In genomic region chr20:59149678-59150504, GRCh38 we compare ENCODE assay signal across 12 cellular contexts. TPM values are rescaled to one million over a fixed set of nuclear protein-coding genes. Genes with fewer than 3 reads are reported as not detected.
DNase-seq lines count a peak whose midpoint lies in the region; ATAC-seq, FAIRE-seq and TF ChIP-seq lines count a peak whose summit lies in the region.
"Had no signal": no experiment of that assay in that cellular context is flagged by ENCODE, and none has a peak within 500 bp of the region (broad histone marks: within the 10 kb centered on the region; RNA-seq: fewer than 3 reads in every experiment).

No MANE protein-coding gene starts in this region.

- H3K4me3 Mint-ChIP-seq in natural killer cell treated with Interleukin-12 subunit alpha and Interleukin-12 subunit beta and Interleukin-15 and Interleukin-18, amount 100 ng/mL, for 72 hours: peak overlapping the region; percentile 80
- H3K4me3 Mint-ChIP-seq: brain had no signal

- H2AFZ ChIP-seq in HepG2 (ENCODE audit: low read length): no peak overlapping the region

- 56% methylated on average over 18 of the region's 18 CpGs for WGBS in liver
- 19% methylated on average over 16 of the region's 18 CpGs for WGBS in HepG2 (ENCODE audit: low lambda C conversion rate)

- H3K9me3 ChIP-seq in liver (ENCODE audit: control insufficient read depth in 4 of 4, low read length in 3 of 4) (no peaks in the 10 kb centered on the region), HepG2 (ENCODE audit: low read length) (no peaks in the 10 kb centered on the region)
- H3K9me3 ChIP-seq: vagina had no signal

- H3K4me2 ChIP-seq in HepG2 (ENCODE audit: low read depth, low read length): no peak overlapping the region

- no peak for FAIRE-seq in HepG2 (lab: Jason Lieb, UNC)

- H3K79me2 ChIP-seq in HepG2 (ENCODE audit: insufficient read depth, low read length): no peaks in the 10 kb centered on the region

- H3K4me1 ChIP-seq in liver (ENCODE audit: control insufficient read depth in 4 of 4, insufficient read depth in 4 of 4, low read length in 3 of 4) (peaks cover 0 to 4% (median 1%) of the 10 kb centered on the region in 4 donors), HepG2 (ENCODE audit: insufficient read depth, low read length) (no peaks in the 10 kb centered on the region)

- no peak overlapping the region for H3K4me3 ChIP-seq in liver (ENCODE audit: low read depth in 1 of 3, low read length in 3 of 3)
- H3K4me3 ChIP-seq in HepG2 (replicated peaks in 1 of 3; ENCODE audit: insufficient read depth in 1 of 3, low read depth in 2 of 3, low read length in 3 of 3): no peak overlapping the region
- H3K4me3 ChIP-seq: vagina had no signal

- H3K9ac ChIP-seq in liver (ENCODE audit: low read depth in 1 of 2, low read length in 2 of 2): no peak overlapping the region
- no peak overlapping the region for H3K9ac ChIP-seq in HepG2 (ENCODE audit: insufficient read depth, low read depth, low read length)

- ATAC-seq in HepG2: no peak
- peak; percentile 77 to 88 for ATAC-seq in natural killer cell treated with Interleukin-12 subunit alpha and Interleukin-12 subunit beta and Interleukin-15 and Interleukin-18, amount 100 ng/mL, for 72 hours
- no peak for ATAC-seq in GM21825 (IDR thresholded peaks at IDR 0.05; ENCODE audit: unreplicated experiment)
- no peak for ATAC-seq in GM21367 (IDR thresholded peaks at IDR 0.05; ENCODE audit: unreplicated experiment)

- H3K27me3 ChIP-seq in liver (ENCODE audit: control insufficient read depth in 4 of 4, insufficient read depth in 4 of 4, low read length in 3 of 4) (no peaks in the 10 kb centered on the region), HepG2 (ENCODE audit: control insufficient read depth in 1 of 2, insufficient read depth in 2 of 2, low read length in 2 of 2) (peaks cover 2 to 61% of the 10 kb centered on the region in 2 experiments; a peak in 3 of 5 replicates)
- H3K27me3 ChIP-seq: vagina had no signal

- TF ChIP-seq EP300 in HepG2 (IDR thresholded peaks at IDR 0.05; ENCODE audit: low read depth in 2 of 2, low read length in 2 of 2) (no peak), HepG2 (CRISPR knock-in tag; IDR thresholded peaks at IDR 0.05; ENCODE audit: borderline replicate concordance) (no peak)

- intact Hi-C loops in HepG2 (cut with micrococcal nuclease; ENCODE audit: unreplicated experiment): no loop called here

- peak overlapping the region; percentile 62 to 77 for H3K27ac Mint-ChIP-seq in natural killer cell treated with Interleukin-12 subunit alpha and Interleukin-12 subunit beta and Interleukin-15 and Interleukin-18, amount 100 ng/mL, for 72 hours

- H4K20me1 ChIP-seq in HepG2 (ENCODE audit: insufficient read depth, low read length): peaks cover 3% of the 10 kb centered on the region; the same call in 1 of the 2 replicates

- POLR2A ChIA-PET in HepG2 (lab: Yijun Ruan, JAX): no interaction called here

- TF ChIP-seq RAD21 in liver (IDR thresholded peaks at IDR 0.05) (no peak), HepG2 (CRISPR knock-in tag; IDR thresholded peaks at IDR 0.05) (no peak)

- H3K9me3 Mint-ChIP-seq in natural killer cell treated with Interleukin-12 subunit alpha and Interleukin-12 subunit beta and Interleukin-15 and Interleukin-18, amount 100 ng/mL, for 72 hours: no peaks in the 10 kb centered on the region

- in situ Hi-C loops in HepG2 (cut with HindIII; ENCODE audit: extremely low pct_ligation_motif_present, low pct_unique_long_range_greater_than_20kb): no loop called here

- DNase-seq in HepG2 (ENCODE audit: low spot score) (no peak), activated gamma-delta T cell treated with Interleukin-2 at 50 U/mL for 16 hours (peak; percentile 72), hypothalamus (lab: John Stamatoyannopoulos, UW) (no peak), SIG-M5 (lab: John Stamatoyannopoulos, UW) (no peak)
- DNase-seq in natural killer cell treated with Interleukin-12 subunit alpha and Interleukin-12 subunit beta and Interleukin-15 and Interleukin-18, amount 100 ng/mL, for 72 hours (ENCODE audit: low spot score): peak; percentile 73
- DNase-seq: NCI-H2029 had no signal

- peaks cover 4% of the 10 kb centered on the region for H3K36me3 Mint-ChIP-seq in natural killer cell treated with Interleukin-12 subunit alpha and Interleukin-12 subunit beta and Interleukin-15 and Interleukin-18, amount 100 ng/mL, for 72 hours
- H3K36me3 Mint-ChIP-seq: brain had no signal

- H3K27ac ChIP-seq in liver (ENCODE audit: low read depth in 1 of 2, low read length in 2 of 2) (no peak overlapping the region), HepG2 (ENCODE audit: extremely low read length, insufficient read depth, low read length) (no peak overlapping the region)
- H3K27ac ChIP-seq: vagina had no signal

- CTCF ChIA-PET in HepG2 (lab: Yijun Ruan, JAX; ENCODE audit: low intra/inter-chr PET ratio, low total read pairs): no interaction called here

- TF ChIP-seq CTCF in liver (IDR thresholded peaks at IDR 0.05; ENCODE audit: low read depth, low read length, missing input control) (no peak), HepG2 (CRISPR knock-in tag; IDR thresholded peaks at IDR 0.05) (no peak)

- no TSS peak for BruUV-seq in HepG2 (replicated peaks; lab: Mats Ljungman, UMichigan)

- peaks cover 71 to 77% of the 10 kb centered on the region in 2 donors for H3K4me1 Mint-ChIP-seq in natural killer cell treated with Interleukin-12 subunit alpha and Interleukin-12 subunit beta and Interleukin-15 and Interleukin-18, amount 100 ng/mL, for 72 hours (ENCODE audit: low read depth in 2 of 2)

- no peak for TF ChIP-seq POLR2A in HepG2 (IDR thresholded peaks at IDR 0.05; ENCODE audit: insufficient read depth in 1 of 2, low read depth in 2 of 2, low read length in 2 of 2)

- H3K36me3 ChIP-seq in liver (ENCODE audit: control insufficient read depth in 4 of 4, insufficient read depth in 3 of 4, low read depth in 1 of 4, low read length in 3 of 4) (no peaks in the 10 kb centered on the region), HepG2 (replicated peaks in 1 of 2; ENCODE audit: control insufficient read depth in 1 of 2, insufficient read depth in 2 of 2, low read length in 2 of 2) (no peaks in the 10 kb centered on the region)
- H3K36me3 ChIP-seq: vagina had no signal

- peaks cover 6 to 8% of the 10 kb centered on the region in 2 donors for H3K27me3 Mint-ChIP-seq in natural killer cell treated with Interleukin-12 subunit alpha and Interleukin-12 subunit beta and Interleukin-15 and Interleukin-18, amount 100 ng/mL, for 72 hours

TF ChIP-seq in liver, 16 proteins besides CTCF, POLR2A, EP300 and RAD21:
- TF ChIP-seq NR2F2 (IDR thresholded peaks at IDR 0.05) (peak; percentile 91), MAX (IDR thresholded peaks at IDR 0.05) (no peak)

TF ChIP-seq in HepG2, 621 proteins besides CTCF, POLR2A, EP300 and RAD21 (continues in another document):
- TF ChIP-seq FOXM1 (CRISPR knock-in tag; IDR thresholded peaks at IDR 0.05) (no peak), ZNF20 (CRISPR knock-in tag; IDR thresholded peaks at IDR 0.05) (no peak), BRF2 (CRISPR knock-in tag; IDR thresholded peaks at IDR 0.05) (no peak), THAP8 (CRISPR knock-in tag; IDR thresholded peaks at IDR 0.05; ENCODE audit: borderline replicate concordance) (no peak)

RNA-seq across cellular contexts. Expression of gene ZNF831, which starts 13.7 kb away (rescaled TPM):
- under 1 TPM; 0.09 to 0.75 TPM for total RNA-seq in liver
- under 1 TPM; 0.06 to 0.17 TPM for polyA plus RNA-seq in liver
- not detected in 2 replicates for total RNA-seq in HepG2 (2016; rRNA removed; fragmentation: Illumina TruSeq; extraction: Trizol)
- total RNA-seq in HepG2 (2016; cell fraction: cytosol; rRNA removed; fragmentation: Illumina TruSeq; extraction: Trizol; ENCODE audit: low read depth): not detected in 2 replicates
- not detected in 2 replicates for total RNA-seq in HepG2 (2016; cell fraction: insoluble cytoplasmic fraction; rRNA removed; fragmentation: Illumina TruSeq; extraction: Trizol)
- total RNA-seq in HepG2 (2016; cell fraction: membrane; rRNA removed; fragmentation: Illumina TruSeq; extraction: Trizol): not detected in 2 replicates
- total RNA-seq in HepG2 (2016; cell fraction: nucleus; rRNA removed; fragmentation: Illumina TruSeq; extraction: Trizol): not detected in 2 replicates
- not detected in 2 replicates for polyA plus RNA-seq in HepG2 (2011; rRNA removed)
- polyA plus RNA-seq in HepG2 (2011; cell fraction: cytosol; rRNA removed): not detected in 2 replicates
- not detected in 2 replicates for polyA plus RNA-seq in HepG2 (2011; cell fraction: nucleus; rRNA removed)
- not detected in 2 replicates for polyA plus RNA-seq in HepG2 (2012)
- not detected in 2 replicates for polyA plus RNA-seq in HepG2 (2016; cell fraction: cytosol; fragmentation: Illumina TruSeq; extraction: Trizol; ENCODE audit: low read depth)
- polyA plus RNA-seq in HepG2 (2016; cell fraction: insoluble cytoplasmic fraction; fragmentation: Illumina TruSeq; extraction: Trizol; ENCODE audit: low read depth): not detected in 2 replicates
- not detected in 2 replicates for polyA plus RNA-seq in HepG2 (2016; cell fraction: membrane; fragmentation: Illumina TruSeq; extraction: Trizol; ENCODE audit: low read depth)
- polyA plus RNA-seq in HepG2 (2016; cell fraction: nucleus; fragmentation: Illumina TruSeq; extraction: Trizol; ENCODE audit: insufficient read depth, low read depth): not detected in 2 replicates
- polyA minus RNA-seq in HepG2 (2011; rRNA and poly(A)+ RNA removed; ENCODE audit: low replicate concordance): not detected in 2 replicates
- polyA minus RNA-seq in HepG2 (2011; cell fraction: cytosol; rRNA and poly(A)+ RNA removed): not detected in 2 replicates
- polyA minus RNA-seq in HepG2 (2011; cell fraction: nucleus; rRNA and poly(A)+ RNA removed): not detected in 2 replicates
- total RNA-seq in natural killer cell treated with Interleukin-12 subunit alpha and Interleukin-12 subunit beta and Interleukin-15 and Interleukin-18, amount 100 ng/mL, for 72 hours: 1 to 10 TPM; 3.3 to 5.7 TPM
- polyA plus RNA-seq: AG04450 had no signal

Comparison
In these comparisons a context has a peak if more than half of its experiments do, and no peak if none do; other contexts are left out.
1. ATAC-seq: peak in natural killer cell treated with Interleukin-12 subunit alpha and Interleukin-12 subunit beta and Interleukin-15 and Interleukin-18, amount 100 ng/mL, for 72 hours (2 of 2); none in HepG2 (single experiment), GM21825 (single experiment) and GM21367 (single experiment).
2. DNase-seq: peak in activated gamma-delta T cell treated with Interleukin-2 at 50 U/mL for 16 hours (single experiment) and natural killer cell treated with Interleukin-12 subunit alpha and Interleukin-12 subunit beta and Interleukin-15 and Interleukin-18, amount 100 ng/mL, for 72 hours (single experiment); none in HepG2 (single experiment), hypothalamus (0 of 51) and SIG-M5 (single experiment).